Comparison of ENCODE assay signal across 8 cellular contexts in genomic region chr9:4792572-4793411, GRCh38. TPM values are rescaled to one million over a fixed set of nuclear protein-coding genes. Genes with fewer than 3 reads are reported as not detected.
DNase-seq lines count a peak whose midpoint lies in the region; ATAC-seq, FAIRE-seq and TF ChIP-seq lines count a peak whose summit lies in the region.

Gene RCL1 (plus strand): TSS chr9:4792944. CDS start chr9:4793092, 148 bp downstream.

- CTCF ChIA-PET in OCI-LY7 (lab: Charles Lee; ENCODE audit: unreplicated experiment), result no interaction called here

- peak within 1 kb of the TSS; percentile 99 for H3K4me2 ChIP-seq in OCI-LY7 (ENCODE audit: low read length)

- DNase-seq in D721Med (ENCODE audit: insufficient read length, low spot score), result peak; percentile 82
- peak; percentile 79 for DNase-seq in HuH-7.5 (ENCODE audit: low spot score)
- peak; percentile 97 for DNase-seq in OCI-LY7 (ENCODE audit: low spot score)
- peak; percentile 95 for DNase-seq in activated T-cell treated with anti-CD3 and anti-CD28 coated beads for 24 hours (ENCODE audit: low read depth)
- DNase-seq in epithelial cell of esophagus (ENCODE audit: low read depth), result peak; percentile 98
- peak; percentile 83 to 93 for DNase-seq in stimulated activated CD8-positive, alpha-beta memory T cell treated with anti-CD3 and anti-CD28 coated beads, Interleukin-4, amount 100 ng/mL, for 1 hour (ENCODE audit: low read depth in 2 of 2, low spot score in 1 of 2)

- intact Hi-C loops in OCI-LY7 (cut with micrococcal nuclease; ENCODE audit: unreplicated experiment), result loop anchor here (1.0 to 10.0 kb wide), 6 partner anchors 30 to 832 kb away; partner anchors contain the start of genes AK3, CDC37L1, JAK2 and PLGRKT

- peak within 1 kb of the TSS; percentile 82 for H2AFZ ChIP-seq in OCI-LY7 (ENCODE audit: low read length)

- H3K9me2 ChIP-seq in OCI-LY7 (ENCODE audit: insufficient read depth, low read length), result no peaks in the 10 kb centered on the region

- H3K36me3 ChIP-seq in OCI-LY7 (ENCODE audit: insufficient read depth, low read length), result peaks cover 19% of the 10 kb centered on the region

- H3K4me1 ChIP-seq in OCI-LY7 (ENCODE audit: insufficient read depth, low read length, poor library complexity, severe bottlenecking) (peaks cover 27% of the 10 kb centered on the region), mononuclear cell (ENCODE audit: insufficient read depth, low read length) (peaks cover 34% of the 10 kb centered on the region)

- H3K27ac ChIP-seq in OCI-LY7 (ENCODE audit: low read depth, low read length, poor library complexity, severe bottlenecking), result peak within 1 kb of the TSS; percentile 45

- TF ChIP-seq CTCF in D721Med (IDR thresholded peaks at IDR 0.05; ENCODE audit: insufficient read depth, missing control alignments), result no peak
- TF ChIP-seq CTCF in OCI-LY7 (conservative IDR thresholded peaks at IDR 0.05; ENCODE audit: low read length), result no peak
- no peak for TF ChIP-seq CTCF in epithelial cell of esophagus (IDR thresholded peaks at IDR 0.05; ENCODE audit: insufficient read depth, low read depth, low read length, missing control alignments)

- no peaks in the 10 kb centered on the region for H3K27me3 ChIP-seq in mononuclear cell (ENCODE audit: insufficient read depth, low read length)

- H3K9me3 ChIP-seq in OCI-LY7 (ENCODE audit: low read length), result no peaks in the 10 kb centered on the region; the same call in 1 of the 2 replicates
- no peaks in the 10 kb centered on the region for H3K9me3 ChIP-seq in mononuclear cell (ENCODE audit: low read depth, low read length)

- peak; percentile 94 for ATAC-seq in GM21526 (IDR thresholded peaks at IDR 0.05; ENCODE audit: low FRiP score, unreplicated experiment)

- peaks cover 24% of the 10 kb centered on the region for H4K20me1 ChIP-seq in OCI-LY7 (ENCODE audit: insufficient read depth, low read length)

- BruUV-seq in OCI-LY7 (replicated peaks; lab: Mats Ljungman, UMichigan), result no TSS peak

- H3K4me3 ChIP-seq in OCI-LY7 (ENCODE audit: low read depth, low read length, poor library complexity, severe bottlenecking) (peak within 1 kb of the TSS; percentile 80), epithelial cell of esophagus (ENCODE audit: low read length) (peak within 1 kb of the TSS; percentile 92), mononuclear cell (ENCODE audit: low read length) (peak within 1 kb of the TSS; percentile 76)

- POLR2A ChIA-PET in OCI-LY7 (lab: Charles Lee), result interaction anchor here (0.5 to 2.3 kb wide), 16 partner anchors 9 to 879 kb away, joined by 3 to 13 read pairs (median 3); partner anchors contain the start of gene AK3

- peaks cover 45% of the 10 kb centered on the region for H3K79me2 ChIP-seq in OCI-LY7 (ENCODE audit: insufficient read depth, low read depth, low read length)

- no peak for FAIRE-seq in D721Med (lab: Jason Lieb, UNC)

RNA-seq across cellular contexts. Expression of gene RCL1, which starts in this region (rescaled TPM):
- total RNA-seq in OCI-LY7 (2014; rRNA removed; shearing (Covaris generic)), result 25.0 and 27.5 TPM in 2 replicates
- total RNA-seq in OCI-LY7 (2022) (26.8 and 31.3 TPM in 2 replicates), mononuclear cell (27.7 TPM)

Comparison
In these comparisons a context has a peak if more than half of its experiments do, and no peak if none do; other contexts are left out.
1. Peak in every context shown above with its lines: DNase-seq, ATAC-seq, H3K4me3 ChIP-seq and H3K27ac ChIP-seq.